Comparison of ENCODE assay signal across 19 cellular contexts in genomic region chr14:105348945-105349699, GRCh38.
"Had no signal": no experiment of that assay in that cellular context is flagged by ENCODE, and none has a peak within 500 bp of the region (broad histone marks: within the 10 kb centered on the region; RNA-seq: fewer than 3 reads in every experiment).

No MANE protein-coding gene starts in this region.

- H3K27ac ChIP-seq: HL-60 had no signal

- DNase-seq: KBM-7, MV-4-11, NCI-H1048, NCI-H1105, NCI-H1417, NCI-H1436 treated with DMSO at 0.1 percent for 48 hours, NCI-H1694, NCI-H187 treated with DMSO at 0.1 percent for 48 hours, NCI-H2029 treated with DMSO at 0.1 percent for 48 hours, NCI-H2171 treated with DMSO at 0.1 percent for 48 hours, NCI-H345, NCI-H524, NCI-H526 treated with DMSO at 0.1 percent for 48 hours, NCI-H774, RPMI8226, SHP77, SK-N-SH, SW 1271 had no signal

- H3K9ac ChIP-seq: SK-N-SH had no signal

- H3K4me2 ChIP-seq: SK-N-SH had no signal
